35 cellular contexts compared by ENCODE assay signal in genomic region chr2:186433777-186434432, GRCh38.
"Had no signal": no experiment of that assay in that cellular context is flagged by ENCODE, and none has a peak within 500 bp of the region (broad histone marks: within the 10 kb centered on the region; RNA-seq: fewer than 3 reads in every experiment).

No MANE protein-coding gene starts in this region.

- H3K4me3 ChIP-seq: adrenal gland, ascending aorta, body of pancreas, breast epithelium, cardiac muscle cell had no signal

- H3K4me1 ChIP-seq: adrenal gland, ascending aorta, body of pancreas, breast epithelium had no signal

- FAIRE-seq: astrocyte, bronchial epithelial cell had no signal

- H3K27me3 ChIP-seq: adrenal gland, ascending aorta, body of pancreas, brain microvascular endothelial cell, breast epithelium, cardiac muscle cell had no signal

- ATAC-seq: activated naive CD4-positive, alpha-beta T cell treated with anti-CD3 and anti-CD28 coated beads, Interleukin-2, amount 50 U/mL, for 72 hours; activated naive CD8-positive, alpha-beta T cell treated with anti-CD3 and anti-CD28 coated beads, Interleukin-2, amount 50 U/mL, for 24 hours; activated T-cell treated with anti-CD3 and anti-CD28 coated beads, Interleukin-2, amount 50 U/mL, for 4 hours; activated T-cell treated with anti-CD3 and anti-CD28 coated beads, Interleukin-2, amount 50 U/mL, for 72 hours; activated T-helper 17 cell treated with anti-CD3 and anti-CD28 coated beads, Interleukin-2, amount 50 U/mL, for 72 hours; body of pancreas had no signal

- H3K36me3 ChIP-seq: adrenal gland, ascending aorta, brain microvascular endothelial cell, breast epithelium, cardiac muscle cell had no signal

- H3K9me3 ChIP-seq: adrenal gland, ascending aorta, body of pancreas, breast epithelium had no signal

- DNase-seq: activated effector memory CD4-positive, alpha-beta T cell treated with anti-CD3 and anti-CD28 coated beads, Interleukin-2, amount 50 U/mL, for 16 hours; activated effector memory CD4-positive, alpha-beta T cell treated with Interleukin-2 at 50 U/mL for 16 hours; activated gamma-delta T cell; activated gamma-delta T cell treated with Interleukin-2 at 50 U/mL for 16 hours; activated naive CD4-positive, alpha-beta T cell; activated naive CD4-positive, alpha-beta T cell treated with anti-CD3 and anti-CD28 coated beads for 36 hours; activated naive CD4-positive, alpha-beta T cell treated with anti-CD3 and anti-CD28 coated beads, Interleukin-2, amount 10 ng/mL, durations not matched to agents 7 days and 5 days; activated naive CD4-positive, alpha-beta T cell treated with anti-CD3 and anti-CD28 coated beads, Interleukin-2, amount 50 U/mL, for 16 hours; activated naive CD4-positive, alpha-beta T cell treated with Interleukin-2 at 50 U/mL for 16 hours; activated naive CD8-positive, alpha-beta T cell treated with anti-CD3 and anti-CD28 coated beads for 36 hours; activated naive CD8-positive, alpha-beta T cell treated with anti-CD3 and anti-CD28 coated beads, Interleukin-2, amount 10 ng/mL, durations not matched to agents 7 days and 5 days; activated naive CD8-positive, alpha-beta T cell treated with anti-CD3 and anti-CD28 coated beads, Interleukin-2, amount 50 U/mL, for 24 hours; activated T-cell treated with anti-CD3 and anti-CD28 coated beads for 4 hours; activated T-cell treated with anti-CD3 and anti-CD28 coated beads, Interleukin-2, amount 50 U/mL, for 1 hour; activated T-cell treated with anti-CD3 and anti-CD28 coated beads, Interleukin-2, amount 50 U/mL, for 24 hours; activated T-cell treated with anti-CD3 and anti-CD28 coated beads, Interleukin-2, amount 50 U/mL, for 4 hours; activated T-cell treated with anti-CD3 and anti-CD28 coated beads, Interleukin-2, amount 50 U/mL, for 48 hours; activated T-cell treated with anti-CD3 and anti-CD28 coated beads, Interleukin-2, amount 50 U/mL, for 72 hours; adrenal gland; amniotic stem cell; amygdala; anterior cingulate cortex; aorta; body of pancreas; brain microvascular endothelial cell; caudate nucleus; central memory CD4-positive, alpha-beta T cell; cerebellar nuclear complex had no signal

- H3K27ac ChIP-seq: adrenal gland, ascending aorta, body of pancreas, brain microvascular endothelial cell, breast epithelium, cardiac muscle cell had no signal
